14 cellular contexts compared by ENCODE assay signal in genomic region chr1:27000092-27000816, GRCh38. TPM values are rescaled to one million over a fixed set of nuclear protein-coding genes. Genes with fewer than 3 reads are reported as not detected.
DNase-seq lines count a peak whose midpoint lies in the region; ATAC-seq, FAIRE-seq and TF ChIP-seq lines count a peak whose summit lies in the region.
"Had no signal": no experiment of that assay in that cellular context is flagged by ENCODE, and none has a peak within 500 bp of the region (broad histone marks: within the 10 kb centered on the region; RNA-seq: fewer than 3 reads in every experiment).

No MANE protein-coding gene starts in this region.

- H4K20me1 ChIP-seq in fibroblast of lung (ENCODE audit: control insufficient read depth, extremely low read depth, insufficient read depth, low read length) = no peaks in the 10 kb centered on the region
- H4K20me1 ChIP-seq in osteoblast (ENCODE audit: insufficient read depth, low read length) = no peaks in the 10 kb centered on the region

- 23% methylated on average over 9 of the region's 9 CpGs for WGBS in A549 (ENCODE audit: missing lambda C conversion rate)

- no peak for TF ChIP-seq CTCF in A549 (IDR thresholded peaks at IDR 0.05)
- no peak for TF ChIP-seq CTCF in Peyer's patch (IDR thresholded peaks at IDR 0.05)
- TF ChIP-seq CTCF in fibroblast of lung (conservative IDR thresholded peaks at IDR 0.05 in 1 of 2, IDR thresholded peaks at IDR 0.05 in 1 of 2; ENCODE audit: low read depth in 1 of 2, low read length in 2 of 2) = no peak
- TF ChIP-seq CTCF in osteoblast (IDR thresholded peaks at IDR 0.05; ENCODE audit: extremely low read depth, low read depth, low read length) = no peak

- H3K9ac ChIP-seq in fibroblast of lung (ENCODE audit: insufficient read depth, low read length) = no peak overlapping the region

- CTCF ChIA-PET in A549 (lab: Yijun Ruan, JAX) = interaction anchor here (1.9 to 10.6 kb wide), 5 partner anchors 10 to 96 kb away, joined by 4 to 188 read pairs (median 49); partner anchors contain the start of gene TENT5B

- no peak for TF ChIP-seq RAD21 in A549 (conservative IDR thresholded peaks at IDR 0.05 in 1 of 2, IDR thresholded peaks at IDR 0.05 in 1 of 2)

- FAIRE-seq in A549 (lab: Jason Lieb, UNC) = no peak
- FAIRE-seq: H54 had no signal

- H3K4me3 ChIP-seq in A549 (peak overlapping the region; percentile 20; the same call in 1 of the 3 replicates), Peyer's patch (no peak overlapping the region), fibroblast of lung (replicated peaks in 1 of 4; ENCODE audit: control extremely low read depth in 1 of 4, insufficient read depth in 1 of 4, low read depth in 3 of 4, low read length in 4 of 4) (no peak overlapping the region), osteoblast (ENCODE audit: insufficient read depth, low read length) (peak overlapping the region; percentile 8)
- H3K4me3 ChIP-seq: colonic mucosa had no signal

- no peak for TF ChIP-seq EP300 in A549 (IDR thresholded peaks at IDR 0.05)

- ATAC-seq in A549 = no peak
- no peak for ATAC-seq in GM18502 (IDR thresholded peaks at IDR 0.05; ENCODE audit: poor library complexity, unreplicated experiment)
- ATAC-seq in HG03097 (IDR thresholded peaks at IDR 0.05; ENCODE audit: low FRiP score, unreplicated experiment) = no peak
- no peak for ATAC-seq in GM21367 (IDR thresholded peaks at IDR 0.05; ENCODE audit: unreplicated experiment)

- H3K4me1 ChIP-seq in A549 (peaks cover 79% of the 10 kb centered on the region), Peyer's patch (peaks cover 0 to 45% (median 2%) of the 10 kb centered on the region in 4 donors), fibroblast of lung (ENCODE audit: control insufficient read depth, extremely low read depth, insufficient read depth, low read length) (peaks cover 38% of the 10 kb centered on the region), osteoblast (ENCODE audit: insufficient read depth, low read length) (peaks cover 60% of the 10 kb centered on the region)
- H3K4me1 ChIP-seq: colonic mucosa had no signal

- H3K4me2 ChIP-seq in A549 (peak overlapping the region; percentile 99), fibroblast of lung (ENCODE audit: extremely low read depth, insufficient read depth, low read length) (peak overlapping the region; percentile 58), osteoblast (ENCODE audit: insufficient read depth, low read length) (peak overlapping the region; percentile 55)

- no peak for TF ChIP-seq POLR2A in A549 (IDR thresholded peaks at IDR 0.05; ENCODE audit: low read length)
- TF ChIP-seq POLR2A in Peyer's patch (IDR thresholded peaks at IDR 0.05) = no peak

- DNase-seq in A549 (ENCODE audit: low read depth in 1 of 2, low spot score in 1 of 2) (no peak), Peyer's patch (no peak), fibroblast of lung (ENCODE audit: low read depth in 2 of 2) (peak in 1 of 2 donors; percentile 66), osteoblast (ENCODE audit: insufficient read length, low spot score, missing footprints) (no peak)
- DNase-seq in stimulated activated CD4-positive, alpha-beta T cell treated with anti-CD3 and anti-CD28 coated beads, Interleukin-4, amount 100 ng/mL, for 4 hours = no peak
- DNase-seq: activated CD4-positive, alpha-beta T cell treated with anti-CD3 and anti-CD28 coated beads for 1 hour; colonic mucosa; GF-D8; head of caudate nucleus had no signal

- peaks cover 6% of the 10 kb centered on the region for H3K79me2 ChIP-seq in fibroblast of lung (ENCODE audit: control insufficient read depth, insufficient read depth, low read length)
- H3K79me2 ChIP-seq in osteoblast (ENCODE audit: insufficient read depth, low read length) = peaks cover under 1% of the 10 kb centered on the region

- H3K27me3 ChIP-seq in Peyer's patch (no peaks in the 10 kb centered on the region), fibroblast of lung (ENCODE audit: control insufficient read depth, insufficient read depth, low read length) (no peaks in the 10 kb centered on the region), osteoblast (ENCODE audit: insufficient read depth, low read length) (no peaks in the 10 kb centered on the region)

- H3K27ac ChIP-seq in A549 = peak overlapping the region; percentile 100
- H3K27ac ChIP-seq in Peyer's patch = peak overlapping the region; percentile 13 to 85 (median 46)
- H3K27ac ChIP-seq in fibroblast of lung (ENCODE audit: insufficient read depth, low read length) = peak overlapping the region; percentile 84
- H3K27ac ChIP-seq in osteoblast (ENCODE audit: low read depth, low read length) = peak overlapping the region; percentile 82
- H3K27ac ChIP-seq: colonic mucosa had no signal

- H3K36me3 ChIP-seq in Peyer's patch (no peaks in the 10 kb centered on the region), fibroblast of lung (ENCODE audit: control insufficient read depth, insufficient read depth, low read length) (no peaks in the 10 kb centered on the region), osteoblast (ENCODE audit: insufficient read depth, low read length) (no peaks in the 10 kb centered on the region)
- H3K36me3 ChIP-seq: colonic mucosa had no signal

- POLR2A ChIA-PET in A549 (lab: Yijun Ruan, JAX) = no interaction called here

- H3K9me3 ChIP-seq in A549 (no peaks in the 10 kb centered on the region), Peyer's patch (no peaks in the 10 kb centered on the region), fibroblast of lung (ENCODE audit: control insufficient read depth, insufficient read depth, low read depth, low read length) (no peaks in the 10 kb centered on the region), osteoblast (ENCODE audit: low read depth, low read length) (no peaks in the 10 kb centered on the region)
- H3K9me3 ChIP-seq: colonic mucosa had no signal

- H2AFZ ChIP-seq in fibroblast of lung (ENCODE audit: low read length) (no peak overlapping the region), osteoblast (ENCODE audit: low read length) (peak overlapping the region; percentile 53)

TF ChIP-seq in A549, 52 proteins besides CTCF, POLR2A, EP300 and RAD21 (continues in another document):
- TF ChIP-seq ELK1 (IDR thresholded peaks at IDR 0.05; ENCODE audit: low read depth, low read length) (no peak), ATOH8 (CRISPR knock-in tag; IDR thresholded peaks at IDR 0.05; ENCODE audit: low read depth) (no peak), HES2 (IDR thresholded peaks at IDR 0.05) (no peak), HEYL (CRISPR knock-in tag; IDR thresholded peaks at IDR 0.05) (no peak)

RNA-seq across cellular contexts. Expression of gene TRNP1, which starts 6.8 kb away (rescaled TPM):
- 113 and 134 TPM in 2 replicates for polyA plus RNA-seq in A549 (2011; rRNA removed)
- 109 and 152 TPM in 2 replicates for polyA plus RNA-seq in A549 (2012; cell fraction: cytosol; rRNA removed)
- 100 and 141 TPM in 2 replicates for polyA plus RNA-seq in A549 (2012; cell fraction: nucleus; rRNA removed)
- 68.5 to 86.3 TPM (median 73.9 TPM) in 3 replicates for polyA plus RNA-seq in A549 (2017; fragmentation: RNase III; extraction: RNeasy Plus Mini Kit Qiagen cat#74134 plus additional on column Dnase treatment)
- 61.4 and 69.2 TPM in 2 replicates for polyA minus RNA-seq in A549 (2011; rRNA and poly(A)+ RNA removed)
- 10 to 100 TPM in 1 of 4 donors, 1 to 10 TPM in 2, not detected in 1; 1.9 to 12.2 (median 3.2) TPM for total RNA-seq in Peyer's patch
- total RNA-seq in fibroblast of lung = 10.8 and 16.2 TPM in 2 replicates
- 32.6 and 66.9 TPM in 2 replicates for polyA plus RNA-seq in fibroblast of lung
- 27.5 and 54.1 TPM in 2 replicates for polyA plus RNA-seq in fibroblast of lung (2012)
- 9.0 and 25.6 TPM in 2 replicates for polyA minus RNA-seq in fibroblast of lung (ENCODE audit: low replicate concordance)
- 6.5 TPM in 2 replicates for total RNA-seq in osteoblast

RNA-seq across cellular contexts. Expression of gene TENT5B, which starts 12.4 kb away (rescaled TPM):
- 0.27 and 0.36 TPM in 2 replicates for polyA plus RNA-seq in A549 (2011; rRNA removed)
- 0.94 and 1.0 TPM in 2 replicates for polyA plus RNA-seq in A549 (2012; cell fraction: cytosol; rRNA removed)
- polyA plus RNA-seq in A549 (2012; cell fraction: nucleus; rRNA removed) = 1.5 and 1.8 TPM in 2 replicates
- 0.98 to 1.2 TPM (median 1.0 TPM) in 3 replicates for polyA plus RNA-seq in A549 (2017; fragmentation: RNase III; extraction: RNeasy Plus Mini Kit Qiagen cat#74134 plus additional on column Dnase treatment)
- 0.33 and 0.83 TPM in 2 replicates for polyA minus RNA-seq in A549 (2011; rRNA and poly(A)+ RNA removed)
- 1 to 10 TPM in 1 of 4 donors, under 1 TPM in 2, not detected in 1; 0.70 to 5.1 (median 0.80) TPM for total RNA-seq in Peyer's patch
- 0.50 and 1.0 TPM in 2 replicates for total RNA-seq in fibroblast of lung
- polyA plus RNA-seq in fibroblast of lung = 1.9 and 9.3 TPM in 2 replicates
- 2.0 and 10.8 TPM in 2 replicates for polyA plus RNA-seq in fibroblast of lung (2012)
- 3.7 and 13.7 TPM in 2 replicates for polyA minus RNA-seq in fibroblast of lung (ENCODE audit: low replicate concordance)
- 10.0 and 11.2 TPM in 2 replicates for total RNA-seq in osteoblast

RNA-seq across cellular contexts. Expression of gene KDF1, which starts 40.0 kb away (rescaled TPM):
- polyA plus RNA-seq in A549 (2011; rRNA removed) (not detected in 2 replicates), A549 (2017; fragmentation: RNase III; extraction: RNeasy Plus Mini Kit Qiagen cat#74134 plus additional on column Dnase treatment) (not detected in 3 replicates), fibroblast of lung (0.05 TPM in 1 of 2 replicates, not detected in the other)
- not detected in 2 replicates for polyA plus RNA-seq in A549 (2012; cell fraction: cytosol; rRNA removed)
- polyA plus RNA-seq in A549 (2012; cell fraction: nucleus; rRNA removed) = not detected in 2 replicates
- polyA minus RNA-seq in A549 (2011; rRNA and poly(A)+ RNA removed) = 0.15 TPM in 1 of 2 replicates, not detected in the other
- total RNA-seq in Peyer's patch (10 to 100 TPM; 13.2 to 40.1 (median 31.8) TPM), fibroblast of lung (not detected in 2 replicates), osteoblast (not detected in 2 replicates)
- polyA plus RNA-seq in fibroblast of lung (2012) = not detected in 2 replicates
- not detected in 2 replicates for polyA minus RNA-seq in fibroblast of lung (ENCODE audit: low replicate concordance)
- total RNA-seq: M059J had no signal

Comparison
In these comparisons a context has a peak if more than half of its experiments do, and no peak if none do; other contexts are left out.
1. H3K27ac ChIP-seq: peak in every context shown above with its lines; median percentile 100 in A549; 84 in fibroblast of lung; 82 in osteoblast; 46 in Peyer's patch.
2. H3K4me3 ChIP-seq: peak in A549 (single experiment) and osteoblast (single experiment); none in Peyer's patch (0 of 4) and fibroblast of lung (0 of 4).
3. RNA of gene KDF1, which starts 40.0 kb away (total RNA-seq): 13.2 to 40.1 TPM in Peyer's patch; not detected in fibroblast of lung and not detected in osteoblast; every median in the first group is over 10 times any median in the second.
4. Peak in every context shown above with its lines, with median percentiles within 50 percentile points of each other: H3K4me2 ChIP-seq.